ENCODE assay signal across 9 cellular contexts in genomic region chr2:178819992-178820391, GRCh38.
DNase-seq lines count a peak whose midpoint lies in the region; ATAC-seq lines count a peak whose summit lies in the region.
"Had no signal": no experiment of that assay in that cellular context is flagged by ENCODE, and none has a peak within 500 bp of the region (broad histone marks: within the 10 kb centered on the region; RNA-seq: fewer than 3 reads in every experiment).

No MANE protein-coding gene starts in this region.

- H3K27me3 Mint-ChIP-seq in activated naive CD4-positive, alpha-beta T cell treated with anti-CD3 and anti-CD28 coated beads, Interleukin-2, amount 50 U/mL, for 24 hours: no peaks in the 10 kb centered on the region
- H3K27me3 Mint-ChIP-seq in activated naive CD8-positive, alpha-beta T cell treated with anti-CD3 and anti-CD28 coated beads, Interleukin-2, amount 50 U/mL, for 24 hours: no peaks in the 10 kb centered on the region

- H3K4me1 Mint-ChIP-seq in activated naive CD4-positive, alpha-beta T cell treated with anti-CD3 and anti-CD28 coated beads, Interleukin-2, amount 50 U/mL, for 24 hours: peaks cover 27% of the 10 kb centered on the region
- peaks cover 9% of the 10 kb centered on the region for H3K4me1 Mint-ChIP-seq in activated naive CD8-positive, alpha-beta T cell treated with anti-CD3 and anti-CD28 coated beads, Interleukin-2, amount 50 U/mL, for 24 hours

- H3K4me3 Mint-ChIP-seq in activated naive CD4-positive, alpha-beta T cell treated with anti-CD3 and anti-CD28 coated beads, Interleukin-2, amount 50 U/mL, for 24 hours: peak overlapping the region; percentile 47
- H3K4me3 Mint-ChIP-seq in activated naive CD8-positive, alpha-beta T cell treated with anti-CD3 and anti-CD28 coated beads, Interleukin-2, amount 50 U/mL, for 24 hours: peak overlapping the region; percentile 48

- DNase-seq in activated naive CD4-positive, alpha-beta T cell (lab: John Stamatoyannopoulos, UW): no peak
- peak; percentile 3 for DNase-seq in activated naive CD8-positive, alpha-beta T cell treated with anti-CD3 and anti-CD28 coated beads, Interleukin-2, amount 50 U/mL, for 24 hours
- DNase-seq in glomerular visceral epithelial cell (ENCODE audit: extremely low spot score) (no peak), KBM-7 (no peak)
- DNase-seq in stimulated activated CD4-positive, alpha-beta T cell treated with anti-CD3 and anti-CD28 coated beads, Interleukin-15, amount 100 ng/mL, for 24 hours: no peak
- DNase-seq in stimulated activated CD4-positive, alpha-beta T cell treated with anti-CD3 and anti-CD28 coated beads, Interleukin-4, amount 100 ng/mL, for 1 hour: no peak
- DNase-seq: NCI-H1092 treated with DMSO at 0.1 percent for 48 hours had no signal

- peak overlapping the region; percentile 31 for H3K27ac Mint-ChIP-seq in activated naive CD4-positive, alpha-beta T cell treated with anti-CD3 and anti-CD28 coated beads, Interleukin-2, amount 50 U/mL, for 24 hours
- peak overlapping the region; percentile 57 for H3K27ac Mint-ChIP-seq in activated naive CD8-positive, alpha-beta T cell treated with anti-CD3 and anti-CD28 coated beads, Interleukin-2, amount 50 U/mL, for 24 hours

- H3K36me3 Mint-ChIP-seq in activated naive CD4-positive, alpha-beta T cell treated with anti-CD3 and anti-CD28 coated beads, Interleukin-2, amount 50 U/mL, for 24 hours: peaks cover 3% of the 10 kb centered on the region
- H3K36me3 Mint-ChIP-seq in activated naive CD8-positive, alpha-beta T cell treated with anti-CD3 and anti-CD28 coated beads, Interleukin-2, amount 50 U/mL, for 24 hours (ENCODE audit: low read depth): no peaks in the 10 kb centered on the region

- ATAC-seq in HG03060 (IDR thresholded peaks at IDR 0.05; ENCODE audit: low read depth, unreplicated experiment): peak; percentile 68
- peak; percentile 46 for ATAC-seq in activated naive CD8-positive, alpha-beta T cell treated with anti-CD3 and anti-CD28 coated beads, Interleukin-2, amount 50 U/mL, for 24 hours

- in situ Hi-C loops in KBM-7 (cut with MboI; ENCODE audit: low pct_unique_long_range_greater_than_20kb, low sequenced_read_pairs): no loop called here

- H3K9me3 Mint-ChIP-seq in activated naive CD4-positive, alpha-beta T cell treated with anti-CD3 and anti-CD28 coated beads, Interleukin-2, amount 50 U/mL, for 24 hours: no peaks in the 10 kb centered on the region
- no peaks in the 10 kb centered on the region for H3K9me3 Mint-ChIP-seq in activated naive CD8-positive, alpha-beta T cell treated with anti-CD3 and anti-CD28 coated beads, Interleukin-2, amount 50 U/mL, for 24 hours
